In the genomic region with DNA sequence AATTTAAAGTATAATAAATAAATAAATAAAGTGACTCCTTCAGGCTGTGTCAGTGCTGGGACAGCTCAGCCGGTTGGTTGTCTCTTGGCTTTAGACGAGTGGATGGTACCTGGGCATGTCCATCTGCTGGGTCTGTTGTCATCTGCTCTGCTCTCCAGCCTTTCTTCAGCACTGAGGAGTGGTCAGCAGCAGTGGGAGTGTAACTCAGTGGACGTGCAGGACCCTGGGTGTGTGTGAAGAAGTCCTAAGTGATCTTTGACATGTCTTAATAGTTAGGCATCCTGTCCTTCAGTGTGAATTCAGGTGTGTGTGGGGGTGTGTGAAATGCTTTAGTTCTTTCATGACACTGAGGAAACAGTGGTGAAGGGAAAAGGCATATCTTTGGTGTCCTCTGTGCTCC, we compare ENCODE assay signal across 1 cellular context.
TF ChIP-seq lines count a peak whose summit lies in the region.

No MANE protein-coding gene starts in this region.

TF ChIP-seq in GM23338, 12 proteins besides CTCF, POLR2A, EP300 and RAD21:
- TF ChIP-seq, protein P1, sequence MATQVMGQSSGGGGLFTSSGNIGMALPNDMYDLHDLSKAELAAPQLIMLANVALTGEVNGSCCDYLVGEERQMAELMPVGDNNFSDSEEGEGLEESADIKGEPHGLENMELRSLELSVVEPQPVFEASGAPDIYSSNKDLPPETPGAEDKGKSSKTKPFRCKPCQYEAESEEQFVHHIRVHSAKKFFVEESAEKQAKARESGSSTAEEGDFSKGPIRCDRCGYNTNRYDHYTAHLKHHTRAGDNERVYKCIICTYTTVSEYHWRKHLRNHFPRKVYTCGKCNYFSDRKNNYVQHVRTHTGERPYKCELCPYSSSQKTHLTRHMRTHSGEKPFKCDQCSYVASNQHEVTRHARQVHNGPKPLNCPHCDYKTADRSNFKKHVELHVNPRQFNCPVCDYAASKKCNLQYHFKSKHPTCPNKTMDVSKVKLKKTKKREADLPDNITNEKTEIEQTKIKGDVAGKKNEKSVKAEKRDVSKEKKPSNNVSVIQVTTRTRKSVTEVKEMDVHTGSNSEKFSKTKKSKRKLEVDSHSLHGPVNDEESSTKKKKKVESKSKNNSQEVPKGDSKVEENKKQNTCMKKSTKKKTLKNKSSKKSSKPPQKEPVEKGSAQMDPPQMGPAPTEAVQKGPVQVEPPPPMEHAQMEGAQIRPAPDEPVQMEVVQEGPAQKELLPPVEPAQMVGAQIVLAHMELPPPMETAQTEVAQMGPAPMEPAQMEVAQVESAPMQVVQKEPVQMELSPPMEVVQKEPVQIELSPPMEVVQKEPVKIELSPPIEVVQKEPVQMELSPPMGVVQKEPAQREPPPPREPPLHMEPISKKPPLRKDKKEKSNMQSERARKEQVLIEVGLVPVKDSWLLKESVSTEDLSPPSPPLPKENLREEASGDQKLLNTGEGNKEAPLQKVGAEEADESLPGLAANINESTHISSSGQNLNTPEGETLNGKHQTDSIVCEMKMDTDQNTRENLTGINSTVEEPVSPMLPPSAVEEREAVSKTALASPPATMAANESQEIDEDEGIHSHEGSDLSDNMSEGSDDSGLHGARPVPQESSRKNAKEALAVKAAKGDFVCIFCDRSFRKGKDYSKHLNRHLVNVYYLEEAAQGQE (IDR thresholded peaks at IDR 0.05; ENCODE audit: unreplicated experiment) = peak; percentile 41
- TF ChIP-seq EZH2 (IDR thresholded peaks at IDR 0.05; ENCODE audit: low read depth, unreplicated experiment) (no peak), ZNF114 (CRISPR knock-in tag; IDR thresholded peaks at IDR 0.05) (no peak)
TF ChIP-seq in GM23338: peak in this region for 1.
